Comparison of ENCODE assay signal across 13 cellular contexts in genomic region chr21:15203740-15204139, GRCh38.
DNase-seq lines count a peak whose midpoint lies in the region; ATAC-seq, FAIRE-seq and TF ChIP-seq lines count a peak whose summit lies in the region.
"Had no signal": no experiment of that assay in that cellular context is flagged by ENCODE, and none has a peak within 500 bp of the region (broad histone marks: within the 10 kb centered on the region; RNA-seq: fewer than 3 reads in every experiment).

No MANE protein-coding gene starts in this region.

- no peak overlapping the region for H2AFZ ChIP-seq in HepG2 (ENCODE audit: low read length)
- H2AFZ ChIP-seq: GM23248 had no signal

- H3K27ac ChIP-seq in HepG2 (ENCODE audit: extremely low read length, insufficient read depth, low read length) (peak overlapping the region; percentile 3), right lobe of liver (no peak overlapping the region), SK-N-MC (no peak overlapping the region), kidney (ENCODE audit: low read depth in 2 of 2, low read length in 2 of 2) (no peak overlapping the region), subcutaneous abdominal adipose tissue (ENCODE audit: low read depth, low read length) (peak overlapping the region; percentile 60)
- H3K27ac ChIP-seq: GM23248 had no signal

- POLR2A ChIA-PET in HepG2 (lab: Yijun Ruan, JAX) = no interaction called here

- in situ Hi-C loops in HepG2 (cut with HindIII; ENCODE audit: extremely low pct_ligation_motif_present, low pct_unique_long_range_greater_than_20kb) = no loop called here

- no peaks in the 10 kb centered on the region for H3K9me3 Mint-ChIP-seq in T-helper 2 cell treated with Interferon-gamma antibody and Interleukin-4, amounts not matched to agents 5 μg/mL and 100 μg/mL, for 36 hours

- H3K4me1 ChIP-seq in HepG2 (ENCODE audit: insufficient read depth, low read length) (peaks cover 69% of the 10 kb centered on the region), right lobe of liver (peaks cover 0 to 35% (median 8%) of the 10 kb centered on the region in 4 donors), kidney (ENCODE audit: control insufficient read depth in 1 of 2, insufficient read depth in 1 of 2, low read depth in 1 of 2, low read length in 2 of 2) (peaks cover 10 to 16% of the 10 kb centered on the region in 2 donors), subcutaneous abdominal adipose tissue (ENCODE audit: control insufficient read depth in 5 of 5, insufficient read depth in 5 of 5, low read length in 5 of 5) (peaks cover 0 to 44% (median 37%) of the 10 kb centered on the region in 5 donors)

- H3K79me2 ChIP-seq in HepG2 (ENCODE audit: insufficient read depth, low read length) = no peaks in the 10 kb centered on the region

- no peaks in the 10 kb centered on the region for H3K4me1 Mint-ChIP-seq in T-helper 2 cell treated with Interferon-gamma antibody and Interleukin-4, amounts not matched to agents 5 μg/mL and 100 μg/mL, for 36 hours (ENCODE audit: low read depth)

- ATAC-seq in HepG2 (no peak), right lobe of liver (no peak), HG02938 (IDR thresholded peaks at IDR 0.05; ENCODE audit: unreplicated experiment) (no peak)

- no peak overlapping the region for H3K4me3 ChIP-seq in HepG2 (replicated peaks in 1 of 3; ENCODE audit: insufficient read depth in 1 of 3, low read depth in 2 of 3, low read length in 3 of 3)
- H3K4me3 ChIP-seq in right lobe of liver = no peak overlapping the region
- H3K4me3 ChIP-seq in SK-N-MC = peak overlapping the region; percentile 47; the same call in 1 of the 2 replicates
- peak overlapping the region; percentile 23 to 45 for H3K4me3 ChIP-seq in kidney (ENCODE audit: low read length in 2 of 2)
- H3K4me3 ChIP-seq in subcutaneous abdominal adipose tissue (ENCODE audit: low read depth in 1 of 5, low read length in 5 of 5) = no peak overlapping the region
- H3K4me3 ChIP-seq: GM23248 had no signal

- no peaks in the 10 kb centered on the region for H3K36me3 ChIP-seq in HepG2 (replicated peaks in 1 of 2; ENCODE audit: control insufficient read depth in 1 of 2, insufficient read depth in 2 of 2, low read length in 2 of 2)
- H3K36me3 ChIP-seq in right lobe of liver = no peaks in the 10 kb centered on the region
- H3K36me3 ChIP-seq in SK-N-MC (ENCODE audit: insufficient read depth, low read length) = no peaks in the 10 kb centered on the region
- H3K36me3 ChIP-seq in kidney (ENCODE audit: control insufficient read depth in 1 of 2, insufficient read depth in 2 of 2, low read length in 2 of 2) = no peaks in the 10 kb centered on the region
- no peaks in the 10 kb centered on the region for H3K36me3 ChIP-seq in subcutaneous abdominal adipose tissue (ENCODE audit: control insufficient read depth in 5 of 5, insufficient read depth in 5 of 5, low read length in 5 of 5)

- no peak overlapping the region for H3K9ac ChIP-seq in HepG2 (ENCODE audit: insufficient read depth, low read depth, low read length)
- no peak overlapping the region for H3K9ac ChIP-seq in SK-N-MC (ENCODE audit: insufficient read length)
- peak overlapping the region in 1 of 2 donors; percentile 20 for H3K9ac ChIP-seq in kidney (ENCODE audit: low read length in 2 of 2)
- no peak overlapping the region for H3K9ac ChIP-seq in subcutaneous abdominal adipose tissue (ENCODE audit: low read length in 5 of 5)
- H3K9ac ChIP-seq: GM23248 had no signal

- no peak for TF ChIP-seq EP300 in HepG2 (IDR thresholded peaks at IDR 0.05; ENCODE audit: low read depth in 2 of 2, low read length in 2 of 2)
- no peak for TF ChIP-seq EP300 in HepG2 (CRISPR knock-in tag; IDR thresholded peaks at IDR 0.05; ENCODE audit: borderline replicate concordance)

- peak; percentile 36 for FAIRE-seq in HepG2 (lab: Jason Lieb, UNC)
- no peak for FAIRE-seq in kidney (lab: Jason Lieb, UNC)
- FAIRE-seq: GM18507, H54 had no signal

- CTCF ChIA-PET in HepG2 (lab: Yijun Ruan, JAX; ENCODE audit: low intra/inter-chr PET ratio, low total read pairs) = no interaction called here

- BruUV-seq in HepG2 (replicated peaks; lab: Mats Ljungman, UMichigan) = no TSS peak

- H3K27ac Mint-ChIP-seq in T-helper 2 cell treated with Interferon-gamma antibody and Interleukin-4, amounts not matched to agents 5 μg/mL and 100 μg/mL, for 36 hours = no peak overlapping the region

- H3K36me3 Mint-ChIP-seq in T-helper 2 cell treated with Interferon-gamma antibody and Interleukin-4, amounts not matched to agents 5 μg/mL and 100 μg/mL, for 36 hours (ENCODE audit: low read depth) = no peaks in the 10 kb centered on the region

- no peaks in the 10 kb centered on the region for H4K20me1 ChIP-seq in HepG2 (ENCODE audit: insufficient read depth, low read length)

- H3K4me2 ChIP-seq in HepG2 (ENCODE audit: low read depth, low read length) = 0 out of 2 replicates have a peak overlapping the region, but pooled peaks have one; percentile 14

- TF ChIP-seq CTCF in HepG2 (CRISPR knock-in tag; IDR thresholded peaks at IDR 0.05) (no peak), right lobe of liver (IDR thresholded peaks at IDR 0.05) (no peak), kidney (IDR thresholded peaks at IDR 0.05; ENCODE audit: borderline replicate concordance, extremely low read depth, insufficient read depth) (no peak)

- DNase-seq in HepG2 (ENCODE audit: low spot score) (no peak), right lobe of liver (no peak), SK-N-MC (ENCODE audit: low read depth, low spot score) (no peak), kidney (no peak), HuH-7 (ENCODE audit: low spot score) (no peak)
- no peak for DNase-seq in T-helper 2 cell treated with Interferon-gamma antibody and Interleukin-4, amounts not matched to agents 5 μg/mL and 100 μg/mL, for 36 hours (ENCODE audit: low spot score)
- DNase-seq: DMS53, GF-D8, GM23248 had no signal

- peaks cover 6% of the 10 kb centered on the region for H3K27me3 Mint-ChIP-seq in T-helper 2 cell treated with Interferon-gamma antibody and Interleukin-4, amounts not matched to agents 5 μg/mL and 100 μg/mL, for 36 hours (ENCODE audit: low read depth)

- no peak for TF ChIP-seq POLR2A in HepG2 (IDR thresholded peaks at IDR 0.05; ENCODE audit: insufficient read depth in 1 of 2, low read depth in 2 of 2, low read length in 2 of 2)
- no peak for TF ChIP-seq POLR2A in right lobe of liver (IDR thresholded peaks at IDR 0.05)

- 53% methylated on average over 3 of the region's 3 CpGs for WGBS in HepG2 (ENCODE audit: low lambda C conversion rate)
- WGBS in right lobe of liver (ENCODE audit: insufficient coverage, low coverage, low lambda C conversion rate, missing lambda C conversion rate) = 53% methylated on average over 3 of the region's 3 CpGs

- H3K4me3 Mint-ChIP-seq in T-helper 2 cell treated with Interferon-gamma antibody and Interleukin-4, amounts not matched to agents 5 μg/mL and 100 μg/mL, for 36 hours = no peak overlapping the region

- H3K27me3 ChIP-seq in HepG2 (ENCODE audit: control insufficient read depth in 1 of 2, insufficient read depth in 2 of 2, low read length in 2 of 2) = no peaks in the 10 kb centered on the region
- no peaks in the 10 kb centered on the region for H3K27me3 ChIP-seq in right lobe of liver
- no peaks in the 10 kb centered on the region for H3K27me3 ChIP-seq in subcutaneous abdominal adipose tissue (ENCODE audit: control insufficient read depth in 5 of 5, insufficient read depth in 4 of 5, low read length in 5 of 5)

- no peak for TF ChIP-seq RAD21 in HepG2 (CRISPR knock-in tag; IDR thresholded peaks at IDR 0.05)

- H3K9me3 ChIP-seq in HepG2 (ENCODE audit: low read length) (no peaks in the 10 kb centered on the region), right lobe of liver (no peaks in the 10 kb centered on the region), SK-N-MC (ENCODE audit: low read depth, low read length) (no peaks in the 10 kb centered on the region), kidney (ENCODE audit: control insufficient read depth in 1 of 2, low read length in 2 of 2) (no peaks in the 10 kb centered on the region), subcutaneous abdominal adipose tissue (ENCODE audit: control insufficient read depth in 5 of 5, low read length in 5 of 5) (no peaks in the 10 kb centered on the region)

- intact Hi-C loops in HepG2 (cut with micrococcal nuclease; ENCODE audit: unreplicated experiment) (no loop called here), right lobe of liver (cut with DNase I) (no loop called here), kidney (cut with DNase I) (no loop called here)

TF ChIP-seq in HepG2, 621 proteins besides CTCF, POLR2A, EP300 and RAD21 (continues in another document):
- TF ChIP-seq FOXA1 (IDR thresholded peaks at IDR 0.05) (no peak), FOXA1 (CRISPR knock-in tag; IDR thresholded peaks at IDR 0.05) (peak; percentile 44), SETDB1 (CRISPR knock-in tag; IDR thresholded peaks at IDR 0.05; ENCODE audit: borderline replicate concordance) (no peak), PLRG1 (conservative IDR thresholded peaks at IDR 0.05) (no peak), MAFK (conservative IDR thresholded peaks at IDR 0.05 in 1 of 2, IDR thresholded peaks at IDR 0.05 in 1 of 2; ENCODE audit: low read length in 2 of 2) (no peak), SOX6 (IDR thresholded peaks at IDR 0.05) (no peak), SOX6 (CRISPR knock-in tag; IDR thresholded peaks at IDR 0.05) (peak; percentile 74), MAFG (CRISPR knock-in tag; IDR thresholded peaks at IDR 0.05) (no peak), ZNF503 (CRISPR knock-in tag; IDR thresholded peaks at IDR 0.05) (no peak), TAF15 (IDR thresholded peaks at IDR 0.05; ENCODE audit: low read depth, low read length, poor library complexity, severe bottlenecking) (no peak)

Comparison
In these comparisons a context has a peak if more than half of its experiments do, and no peak if none do; other contexts are left out.
1. H3K27ac ChIP-seq: peak in HepG2 (single experiment) and subcutaneous abdominal adipose tissue (single experiment); none in right lobe of liver (0 of 3), SK-N-MC (single experiment) and kidney (0 of 2).
2. H3K4me3 ChIP-seq: peak in SK-N-MC (single experiment) and kidney (2 of 2); none in HepG2 (0 of 3), right lobe of liver (0 of 3) and subcutaneous abdominal adipose tissue (0 of 5).